Comparison of ENCODE assay signal across 11 cellular contexts in the genomic region with DNA sequence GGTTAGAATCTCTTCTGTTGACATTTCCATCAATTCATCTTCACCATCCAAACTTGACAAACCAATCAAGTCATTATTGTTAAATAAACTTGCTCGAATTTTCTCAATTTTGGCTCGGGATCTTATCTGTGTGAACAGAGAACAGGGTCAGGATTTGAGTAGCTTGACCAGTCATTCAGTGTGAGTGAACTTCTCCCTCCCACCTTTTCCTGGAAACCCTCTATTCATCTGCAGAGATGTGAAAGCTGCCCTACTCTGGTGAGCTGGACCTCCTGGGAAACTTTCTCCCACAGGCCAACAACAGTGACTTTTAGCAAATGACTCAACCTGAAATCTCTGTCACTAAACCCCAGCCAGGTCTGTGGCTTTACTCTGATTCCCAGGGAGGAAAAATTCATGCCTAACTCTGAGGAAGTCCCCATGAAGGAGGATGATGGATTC. TPM values are rescaled to one million over a fixed set of nuclear protein-coding genes. Genes with fewer than 3 reads are reported as not detected.
A peak's percentile ranks its signal among the peaks of the same experiment; 100 is the strongest.
DNase-seq lines count a peak whose midpoint lies in the region; ATAC-seq and TF ChIP-seq lines count a peak whose summit lies in the region.
"Had no signal": no experiment of that assay in that cellular context is flagged by ENCODE, and none has a peak within 500 bp of the region (broad histone marks: within the 10 kb centered on the region; RNA-seq: fewer than 3 reads in every experiment).

No MANE protein-coding gene starts in this region.

- peaks cover 0 to 9% of the 10 kb centered on the region in 2 donors for H3K4me1 ChIP-seq in breast epithelium
- H3K4me1 ChIP-seq in mucosa of descending colon (ENCODE audit: low read depth), result no peaks in the 10 kb centered on the region

- ATAC-seq in mucosa of descending colon (no peak), esophagus mucosa (no peak)

- CTCF ChIA-PET in MCF 10A (lab: Yijun Ruan, JAX), result interaction anchor here (0.5 kb wide), 1 partner anchor 40 kb away, joined by 4 read pairs; no protein-coding TSS in a partner anchor

- TF ChIP-seq POLR2A in breast epithelium (IDR thresholded peaks at IDR 0.05), result no peak

- H3K27ac ChIP-seq in breast epithelium, result peak overlapping the region; percentile 35 to 53

- H3K9me3 Mint-ChIP-seq in MCF 10A (ENCODE audit: unreplicated experiment), result no peaks in the 10 kb centered on the region

- H3K4me1 Mint-ChIP-seq in MCF 10A (ENCODE audit: insufficient read depth, unreplicated experiment), result no peaks in the 10 kb centered on the region

- H3K4me3 ChIP-seq in breast epithelium (no peak overlapping the region), fibroblast of pulmonary artery (replicated peaks; ENCODE audit: low read depth, low read length) (no peak overlapping the region), mucosa of descending colon (no peak overlapping the region)

- DNase-seq in breast epithelium (ENCODE audit: low spot score in 2 of 2) (no peak), MCF 10A (ENCODE audit: unreplicated experiment) (no peak), SK-N-DZ (ENCODE audit: low spot score) (peak; percentile 21), fibroblast of pulmonary artery (ENCODE audit: low read depth) (peak; percentile 76), superior temporal gyrus (ENCODE audit: extremely low spot score) (peak; percentile 89), mucosa of descending colon (no peak), T-helper 1 cell (no peak)
- DNase-seq: glutamatergic neuron, NCI-H1436 treated with DMSO at 0.1 percent for 48 hours, SW 1271 had no signal

- TF ChIP-seq CTCF in breast epithelium (IDR thresholded peaks at IDR 0.05), result no peak
- TF ChIP-seq CTCF in MCF 10A (IDR thresholded peaks at IDR 0.05; ENCODE audit: unreplicated experiment), result no peak
- TF ChIP-seq CTCF in fibroblast of pulmonary artery (IDR thresholded peaks at IDR 0.05; ENCODE audit: low read length, missing control alignments), result no peak
- no peak for TF ChIP-seq CTCF in mucosa of descending colon (IDR thresholded peaks at IDR 0.05)

- no peak overlapping the region for H3K27ac Mint-ChIP-seq in MCF 10A (ENCODE audit: low read depth, unreplicated experiment)

- intact Hi-C loops in breast epithelium (cut with DNase I; ENCODE audit: low total_unique reads), result no loop called here
- intact Hi-C loops in MCF 10A (cut with micrococcal nuclease), result no loop called here
- intact Hi-C loops in mucosa of descending colon (cut with DNase I, micrococcal nuclease), result no loop called here

- POLR2A ChIA-PET in MCF 10A (lab: Yijun Ruan, JAX), result no interaction called here

- H3K27me3 Mint-ChIP-seq in MCF 10A (ENCODE audit: insufficient read depth, unreplicated experiment), result no peaks in the 10 kb centered on the region

- peaks cover 50% of the 10 kb centered on the region for H3K36me3 Mint-ChIP-seq in MCF 10A (ENCODE audit: insufficient read depth, unreplicated experiment)

- H3K36me3 ChIP-seq in breast epithelium (peaks cover 11% of the 10 kb centered on the region), mucosa of descending colon (ENCODE audit: low read depth) (peaks cover 17% of the 10 kb centered on the region)

- BruUV-seq in MCF 10A (replicated peaks; lab: Mats Ljungman, UMichigan), result no TSS peak

- H3K4me3 Mint-ChIP-seq in MCF 10A (ENCODE audit: unreplicated experiment), result no peak overlapping the region

- no peaks in the 10 kb centered on the region for H3K27me3 ChIP-seq in breast epithelium

- H3K9me3 ChIP-seq in breast epithelium, result no peaks in the 10 kb centered on the region
- H3K9me3 ChIP-seq in mucosa of descending colon, result no peaks in the 10 kb centered on the region

RNA-seq across cellular contexts. Expression of gene TRAFD1, which starts 57.8 kb away (rescaled TPM):
- total RNA-seq in breast epithelium (10 to 100 TPM; 25.9 to 64.2 (median 54.4) TPM), MCF 10A (2022) (23.4 and 29.7 TPM in 2 replicates), mucosa of descending colon (10 to 100 TPM; 34.0 to 59.6 (median 35.9) TPM), esophagus mucosa (24.0 TPM)
- polyA plus RNA-seq in SK-N-DZ (2014; cell fraction: cytosol; rRNA removed), result 34.6 and 36.5 TPM in 2 replicates
- polyA plus RNA-seq in SK-N-DZ (2014; cell fraction: nucleus; rRNA removed), result 26.7 and 48.3 TPM in 2 replicates

Comparison
In these comparisons a context has a peak if more than half of its experiments do, and no peak if none do; other contexts are left out.
1. DNase-seq: peak in SK-N-DZ (single experiment), fibroblast of pulmonary artery (single experiment) and superior temporal gyrus (single experiment); none in breast epithelium (0 of 2), MCF 10A (single experiment), mucosa of descending colon (0 of 3) and T-helper 1 cell (0 of 5).